9 cellular contexts compared by ENCODE assay signal in the genomic region with DNA sequence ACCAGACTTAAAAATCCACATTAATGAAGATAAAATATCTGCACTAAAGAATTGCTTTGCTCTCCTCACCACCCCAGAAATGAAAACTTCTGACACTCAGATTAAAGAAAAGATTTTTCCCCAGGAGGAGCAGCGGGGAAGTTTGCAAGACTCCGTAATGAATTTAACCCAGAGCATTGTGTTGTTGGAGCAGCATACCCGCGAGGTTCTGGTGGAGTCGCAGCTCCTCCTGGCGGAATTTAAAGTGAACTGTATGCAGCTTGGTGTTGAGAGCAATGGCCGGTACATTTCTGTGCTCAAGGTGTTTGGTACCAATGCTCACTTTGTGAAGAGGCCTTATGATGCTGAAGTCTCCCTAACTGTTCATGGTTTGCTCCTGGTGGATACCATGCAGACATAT. TPM values are rescaled to one million over a fixed set of nuclear protein-coding genes. Genes with fewer than 3 reads are reported as not detected.
A peak's percentile ranks its signal among the peaks of the same experiment; 100 is the strongest.
DNase-seq lines count a peak whose midpoint lies in the region; ATAC-seq and TF ChIP-seq lines count a peak whose summit lies in the region.
"Had no signal": no experiment of that assay in that cellular context is flagged by ENCODE, and none has a peak within 500 bp of the region (broad histone marks: within the 10 kb centered on the region; RNA-seq: fewer than 3 reads in every experiment).

No MANE protein-coding gene starts in this region.

- DNase-seq in 8988T (peak; percentile 17), HCT116 (ENCODE audit: low read depth, low spot score) (no peak), body of pancreas (peak; percentile 11 to 37 (median 25)), left lung (no peak), occipital lobe (lab: John Stamatoyannopoulos, UW) (no peak), GF-D8 (lab: John Stamatoyannopoulos, UW) (no peak), C1 segment of cervical spinal cord (lab: John Stamatoyannopoulos, UW) (no peak)
- DNase-seq: nucleus accumbens had no signal

- intact Hi-C loops in HCT116 (cut with micrococcal nuclease), result loop anchor here (10.0 kb wide), 1 partner anchor 499 kb away; the partner anchor contains the start of gene PRAMEF12
- intact Hi-C loops in body of pancreas (cut with DNase I), result no loop called here
- intact Hi-C loops in left lung (cut with DNase I), result no loop called here

- POLR2A ChIA-PET in HCT116 (lab: Charles Lee), result no interaction called here

- no peaks in the 10 kb centered on the region for H4K20me1 ChIP-seq in HCT116 (ENCODE audit: insufficient read depth)

- WGBS in body of pancreas, 2 donors, result 75 to 80% methylated on average over 7 of the region's 7 CpGs

- CTCF ChIA-PET in HCT116 (lab: Charles Lee), result interaction anchor here (0.8 to 4.0 kb wide), 10 partner anchors 10 to 382 kb away, joined by 3 to 16 read pairs (median 4); no protein-coding TSS in a partner anchor

- no peak overlapping the region for H3K27ac ChIP-seq in HCT116 (ENCODE audit: low read depth, low read length)
- no peak overlapping the region for H3K27ac ChIP-seq in body of pancreas
- no peak overlapping the region for H3K27ac ChIP-seq in left lung

- H3K4me3 ChIP-seq in HCT116 (replicated peaks in 1 of 2; ENCODE audit: low read depth in 1 of 2, low read length in 2 of 2) (no peak overlapping the region), body of pancreas (no peak overlapping the region), left lung (no peak overlapping the region)

- no peaks in the 10 kb centered on the region for H3K27me3 ChIP-seq in HCT116 (ENCODE audit: insufficient read depth, low read length)
- no peaks in the 10 kb centered on the region for H3K27me3 ChIP-seq in body of pancreas
- H3K27me3 ChIP-seq in left lung, result no peaks in the 10 kb centered on the region

- peaks cover 18 to 23% of the 10 kb centered on the region in 2 experiments; a peak in 3 of 4 replicates for H3K36me3 ChIP-seq in HCT116 (ENCODE audit: control insufficient read depth in 1 of 2, insufficient read depth in 2 of 2, low read length in 2 of 2)
- H3K36me3 ChIP-seq in body of pancreas (replicated peaks in 1 of 2; ENCODE audit: insufficient read depth in 1 of 2, low read depth in 2 of 2), result peaks cover 10 to 28% of the 10 kb centered on the region in 2 donors
- H3K36me3 ChIP-seq in left lung, result peaks cover 0 to 96% of the 10 kb centered on the region in 2 donors

- peak; percentile 28; the same call in 1 of the 2 replicates for TF ChIP-seq RAD21 in HCT116 (IDR thresholded peaks at IDR 0.05; ENCODE audit: low read depth)

- no TSS peak for BruUV-seq in HCT116 (replicated peaks; lab: Mats Ljungman, UMichigan)

- no peaks in the 10 kb centered on the region for H3K79me2 ChIP-seq in HCT116 (ENCODE audit: insufficient read depth, low read length)

- no peak overlapping the region for H2AFZ ChIP-seq in HCT116 (ENCODE audit: low read depth, low read length, poor library complexity, severe bottlenecking)

- H3K9me3 ChIP-seq in HCT116 (ENCODE audit: control insufficient read depth in 1 of 2, insufficient read depth in 1 of 2, low read depth in 1 of 2, low read length in 2 of 2) (no peaks in the 10 kb centered on the region), body of pancreas (no peaks in the 10 kb centered on the region), left lung (no peaks in the 10 kb centered on the region)

- TF ChIP-seq CTCF in HCT116 (IDR thresholded peaks at IDR 0.05 in 2 of 3, conservative IDR thresholded peaks at IDR 0.05 in 1 of 3; ENCODE audit: borderline replicate concordance in 1 of 3, insufficient read depth in 1 of 3, low read depth in 2 of 3, low read length in 2 of 3), result peak in 2 of 3 experiments; percentile 17 to 36; a peak in 3 of 6 replicates
- TF ChIP-seq CTCF in body of pancreas (IDR thresholded peaks at IDR 0.05), result peak in 6 of 7 experiments; percentile 8 to 49 (median 30)
- TF ChIP-seq CTCF in left lung (IDR thresholded peaks at IDR 0.05), result peak in 1 of 2 donors; percentile 38

- no peaks in the 10 kb centered on the region for H3K9me2 ChIP-seq in HCT116 (ENCODE audit: insufficient read depth)

- RAD21 ChIA-PET in HCT116 (lab: Charles Lee; ENCODE audit: low non-redundant PET in 1 of 2, low total read pairs in 2 of 2, uncharacterized antibody in 2 of 2, unreplicated experiment in 2 of 2), result no interaction called here

- ATAC-seq in HCT116 (no peak; the same call in 1 of the 2 replicates), body of pancreas (peak; percentile 38), left lung (peak; percentile 82), GM18511 (IDR thresholded peaks at IDR 0.05; ENCODE audit: unreplicated experiment) (no peak)

- H3K4me2 ChIP-seq in HCT116 (ENCODE audit: low read length), result no peak overlapping the region

- H3K4me1 ChIP-seq in HCT116 (ENCODE audit: control insufficient read depth in 1 of 2, insufficient read depth in 2 of 2, low read length in 2 of 2) (no peaks in the 10 kb centered on the region), body of pancreas (no peaks in the 10 kb centered on the region), left lung (no peaks in the 10 kb centered on the region)

- no peak overlapping the region for H3K9ac ChIP-seq in HCT116 (ENCODE audit: low read length)

- TF ChIP-seq POLR2A in HCT116 (IDR thresholded peaks at IDR 0.05; ENCODE audit: borderline replicate concordance, extremely low read depth, insufficient read depth, insufficient read length), result no peak
- no peak for TF ChIP-seq POLR2A in body of pancreas (IDR thresholded peaks at IDR 0.05)

TF ChIP-seq in HCT116, 20 proteins besides CTCF, POLR2A, EP300 and RAD21:
- TF ChIP-seq EGR1 (IDR thresholded peaks at IDR 0.05; ENCODE audit: low read depth), result no peak
- TF ChIP-seq POLR2AphosphoS5 (IDR thresholded peaks at IDR 0.05; ENCODE audit: low read depth, low read length), result no peak
- TF ChIP-seq JUND (IDR thresholded peaks at IDR 0.05), result no peak
- no peak for TF ChIP-seq ZFX (IDR thresholded peaks at IDR 0.05)
- no peak for TF ChIP-seq ATF3 (IDR thresholded peaks at IDR 0.05)
- TF ChIP-seq EZH2 (IDR thresholded peaks at IDR 0.05), result no peak
- TF ChIP-seq ZNF274 (IDR thresholded peaks at IDR 0.05; ENCODE audit: low read depth, low read length), result no peak

RNA-seq across cellular contexts. Expression of gene VPS13D, which starts 46.4 kb away (rescaled TPM):
- 31.6 TPM for total RNA-seq in HCT116 (2021; ENCODE audit: unreplicated experiment)
- 15.1 and 15.3 TPM in 2 replicates for polyA plus RNA-seq in HCT116 (2012)
- total RNA-seq in body of pancreas, result 10 to 100 TPM; 54.0 to 63.3 TPM
- total RNA-seq in left lung, result 10 to 100 TPM; 58.4 to 62.3 TPM
- 42.0 TPM for total RNA-seq in occipital lobe

Comparison
In these comparisons a context has a peak if more than half of its experiments do, and no peak if none do; other contexts are left out.
1. DNase-seq: peak in 8988T (single experiment) and body of pancreas (4 of 4); none in HCT116 (single experiment), left lung (0 of 2), occipital lobe (single experiment), GF-D8 (single experiment) and C1 segment of cervical spinal cord (0 of 14).
2. ATAC-seq: peak in body of pancreas (single experiment) and left lung (single experiment); none in HCT116 (single experiment) and GM18511 (single experiment).